Comparison of ENCODE assay signal across 21 cellular contexts in genomic region chr22:47034076-47034808, GRCh38.
DNase-seq lines count a peak whose midpoint lies in the region; ATAC-seq and TF ChIP-seq lines count a peak whose summit lies in the region.
"Had no signal": no experiment of that assay in that cellular context is flagged by ENCODE, and none has a peak within 500 bp of the region (broad histone marks: within the 10 kb centered on the region; RNA-seq: fewer than 3 reads in every experiment).

No MANE protein-coding gene starts in this region.

- intact Hi-C loops in dendritic cell treated with granulocyte-macrophage colony-stimulating factor and Interleukin-4, amounts not matched to agents 40 ng/mL and 50 ng/mL, for 4 days (cut with micrococcal nuclease), result no loop called here
- intact Hi-C loops in right lobe of liver (cut with DNase I), result no loop called here

- peak; percentile 27 for DNase-seq in DMS 273 (lab: John Stamatoyannopoulos, UW; ENCODE audit: unreplicated experiment)
- DNase-seq in DMS 273 treated with DMSO at 0.1 percent for 48 hours (lab: John Stamatoyannopoulos, UW), result no peak
- peak in 2 of 3 donors; percentile 10 to 42 for DNase-seq in right lobe of liver
- DNase-seq in type B pancreatic cell (ENCODE audit: extremely low spot score, unreplicated experiment), result no peak
- DNase-seq in NCI-H187 (lab: John Stamatoyannopoulos, UW), result no peak
- no peak for DNase-seq in foreskin fibroblast
- DNase-seq: HCEC 1CT; MV-4-11; NCI-H1436; NCI-H2081 treated with DMSO at 0.1 percent for 48 hours; NCI-H226; NCI-H526; NK-92 treated with Interleukin-12 subunit alpha and Interleukin-12 subunit beta, amount 100 ng/mL, for 24 hours; OCI-M1; RPMI8226 had no signal

- no peak overlapping the region for H3K27ac ChIP-seq in right lobe of liver
- H3K27ac ChIP-seq: 22Rv1, BLaER1 had no signal

- no peaks in the 10 kb centered on the region for H3K4me1 Mint-ChIP-seq in dendritic cell treated with granulocyte-macrophage colony-stimulating factor and Interleukin-4, amounts not matched to agents 40 ng/mL and 50 ng/mL, for 4 days (ENCODE audit: low read depth)
- H3K4me1 Mint-ChIP-seq in type B pancreatic cell (ENCODE audit: unreplicated experiment), result peaks cover 36% of the 10 kb centered on the region

- no peaks in the 10 kb centered on the region for H3K27me3 Mint-ChIP-seq in dendritic cell treated with granulocyte-macrophage colony-stimulating factor and Interleukin-4, amounts not matched to agents 40 ng/mL and 50 ng/mL, for 4 days
- H3K27me3 Mint-ChIP-seq in type B pancreatic cell, result no peaks in the 10 kb centered on the region
- H3K27me3 Mint-ChIP-seq: CD8-positive, alpha-beta memory T cell; IgD-negative memory B cell had no signal

- H3K36me3 Mint-ChIP-seq in dendritic cell treated with granulocyte-macrophage colony-stimulating factor and Interleukin-4, amounts not matched to agents 40 ng/mL and 50 ng/mL, for 4 days (ENCODE audit: low read depth), result peaks cover 97% of the 10 kb centered on the region
- H3K36me3 Mint-ChIP-seq in type B pancreatic cell, result peaks cover under 1% of the 10 kb centered on the region

- H3K4me3 ChIP-seq in right lobe of liver, result no peak overlapping the region
- H3K4me3 ChIP-seq in foreskin fibroblast (ENCODE audit: low read depth in 1 of 2, low read length in 2 of 2), result no peak overlapping the region
- H3K4me3 ChIP-seq: BLaER1 had no signal

- H3K9me3 Mint-ChIP-seq in dendritic cell treated with granulocyte-macrophage colony-stimulating factor and Interleukin-4, amounts not matched to agents 40 ng/mL and 50 ng/mL, for 4 days, result no peaks in the 10 kb centered on the region
- H3K9me3 Mint-ChIP-seq in type B pancreatic cell, result no peaks in the 10 kb centered on the region
- H3K9me3 Mint-ChIP-seq: CD8-positive, alpha-beta memory T cell; IgD-negative memory B cell had no signal

- H3K4me3 Mint-ChIP-seq in dendritic cell treated with granulocyte-macrophage colony-stimulating factor and Interleukin-4, amounts not matched to agents 40 ng/mL and 50 ng/mL, for 4 days, result no peak overlapping the region
- H3K4me3 Mint-ChIP-seq in type B pancreatic cell, result no peak overlapping the region
- H3K4me3 Mint-ChIP-seq: CD8-positive, alpha-beta memory T cell; IgD-negative memory B cell had no signal

- no peaks in the 10 kb centered on the region for H3K4me1 ChIP-seq in right lobe of liver
- H3K4me1 ChIP-seq: BLaER1 had no signal

- H3K27me3 ChIP-seq in right lobe of liver, result no peaks in the 10 kb centered on the region
- H3K27me3 ChIP-seq: BLaER1 had no signal

- TF ChIP-seq CTCF in right lobe of liver (IDR thresholded peaks at IDR 0.05) (no peak), type B pancreatic cell (conservative IDR thresholded peaks at IDR 0.05) (no peak), foreskin fibroblast (IDR thresholded peaks at IDR 0.05; ENCODE audit: low read depth, low read length) (no peak)

- peak overlapping the region; percentile 16 for H3K27ac Mint-ChIP-seq in dendritic cell treated with granulocyte-macrophage colony-stimulating factor and Interleukin-4, amounts not matched to agents 40 ng/mL and 50 ng/mL, for 4 days
- H3K27ac Mint-ChIP-seq in type B pancreatic cell, result peak overlapping the region; percentile 90
- H3K27ac Mint-ChIP-seq: IgD-negative memory B cell had no signal

- H3K36me3 ChIP-seq in right lobe of liver, result no peaks in the 10 kb centered on the region

- no peak for TF ChIP-seq POLR2A in right lobe of liver (IDR thresholded peaks at IDR 0.05)

- 97% methylated on average over 7 of the region's 21 CpGs for WGBS in right lobe of liver (ENCODE audit: insufficient coverage, low coverage, low lambda C conversion rate, missing lambda C conversion rate)

- ATAC-seq in right lobe of liver, result no peak
- ATAC-seq in HG03469 (IDR thresholded peaks at IDR 0.05; ENCODE audit: unreplicated experiment), result no peak

- no peaks in the 10 kb centered on the region for H3K9me3 ChIP-seq in right lobe of liver
- H3K9me3 ChIP-seq: BLaER1 had no signal

Comparison
In these comparisons a context has a peak if more than half of its experiments do, and no peak if none do; other contexts are left out.
1. DNase-seq: peak in DMS 273 (single experiment) and right lobe of liver (2 of 3); none in DMS 273 treated with DMSO at 0.1 percent for 48 hours (single experiment), type B pancreatic cell (single experiment), NCI-H187 (0 of 2) and foreskin fibroblast (0 of 2).